ENCODE assay signal across 14 cellular contexts in the genomic region with DNA sequence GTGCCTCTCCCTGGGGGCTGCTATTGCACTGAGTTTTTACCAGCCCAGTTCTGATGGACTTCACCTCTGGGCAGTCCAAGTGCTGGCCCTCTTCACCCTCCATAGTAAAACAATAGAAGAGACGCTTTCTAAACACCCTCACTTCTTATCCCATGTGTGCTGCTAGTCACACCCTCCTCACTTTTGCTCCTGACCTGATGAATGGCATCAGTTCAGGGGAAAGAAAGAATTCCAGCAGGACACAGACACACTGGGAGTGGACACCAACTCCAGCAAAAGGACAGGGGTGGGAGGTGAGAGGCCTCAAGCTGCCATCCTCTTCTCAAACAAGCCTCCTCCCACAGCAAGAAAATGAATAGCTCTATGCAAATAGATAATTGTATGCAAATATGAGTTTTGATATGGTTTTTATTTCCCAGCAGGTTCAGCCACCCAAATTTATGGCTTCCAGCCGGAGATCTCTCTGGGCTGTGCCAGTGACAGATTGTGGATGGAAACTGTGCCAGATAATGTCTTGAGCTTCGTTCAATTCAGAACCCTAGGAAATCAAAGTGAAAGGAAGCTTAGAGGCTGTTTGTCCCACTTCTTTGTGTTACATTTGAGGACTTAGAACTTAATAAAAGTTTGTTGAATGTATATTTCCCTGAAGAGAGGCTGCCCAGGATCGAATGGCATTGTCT.
DNase-seq lines count a peak whose midpoint lies in the region; ATAC-seq and TF ChIP-seq lines count a peak whose summit lies in the region.
"Had no signal": no experiment of that assay in that cellular context is flagged by ENCODE, and none has a peak within 500 bp of the region (broad histone marks: within the 10 kb centered on the region; RNA-seq: fewer than 3 reads in every experiment).

No MANE protein-coding gene starts in this region.

- H3K4me3 ChIP-seq in mesenchymal stem cell (ENCODE audit: insufficient read depth in 1 of 2, low read depth in 1 of 2, low read length in 2 of 2), result no peak overlapping the region

- no peak overlapping the region for H2BK15ac ChIP-seq in mesenchymal stem cell (ENCODE audit: low read depth, poor library complexity, severe bottlenecking)

- H3K9me3 ChIP-seq in mesenchymal stem cell (ENCODE audit: control insufficient read depth, low read length), result peaks cover 3% of the 10 kb centered on the region

- H3K27me3 Mint-ChIP-seq in osteocyte (ENCODE audit: unreplicated experiment), result no peaks in the 10 kb centered on the region
- H3K27me3 Mint-ChIP-seq: CD4-positive, alpha-beta T cell had no signal

- no peak overlapping the region for H3K27ac Mint-ChIP-seq in osteocyte (ENCODE audit: unreplicated experiment)
- H3K27ac Mint-ChIP-seq: B cell; CD4-positive, alpha-beta T cell; H9 had no signal

- H3K4me1 Mint-ChIP-seq in osteocyte (ENCODE audit: unreplicated experiment), result no peaks in the 10 kb centered on the region
- H3K4me1 Mint-ChIP-seq: B cell had no signal

- no peaks in the 10 kb centered on the region for H3K4me1 ChIP-seq in mesenchymal stem cell (ENCODE audit: control insufficient read depth, insufficient read depth, low read depth, low read length)

- no peak overlapping the region for H2AK5ac ChIP-seq in mesenchymal stem cell (ENCODE audit: low read length, severe bottlenecking)

- no peaks in the 10 kb centered on the region for H3K36me3 Mint-ChIP-seq in osteocyte (ENCODE audit: unreplicated experiment)

- ATAC-seq in HG03039 (IDR thresholded peaks at IDR 0.05; ENCODE audit: unreplicated experiment) (no peak), GM19328 (IDR thresholded peaks at IDR 0.05; ENCODE audit: unreplicated experiment) (no peak)

- H3K18ac ChIP-seq in mesenchymal stem cell (ENCODE audit: low read depth in 1 of 2, low read length in 2 of 2), result no peak overlapping the region

- 65% methylated on average over 4 of the region's 4 CpGs for WGBS in mesenchymal stem cell

- no peak overlapping the region for H3K4ac ChIP-seq in mesenchymal stem cell (ENCODE audit: low read depth in 1 of 2, low read length in 2 of 2)

- no peak overlapping the region for H4K8ac ChIP-seq in mesenchymal stem cell (ENCODE audit: low read length)

- H2AFZ ChIP-seq in mesenchymal stem cell (ENCODE audit: low read depth, low read length), result no peak overlapping the region

- TF ChIP-seq CTCF in osteocyte (IDR thresholded peaks at IDR 0.05), result no peak

- no peak overlapping the region for H2BK120ac ChIP-seq in mesenchymal stem cell (ENCODE audit: low read depth, low read length)

- no peak overlapping the region for H4K91ac ChIP-seq in mesenchymal stem cell (ENCODE audit: low read length)

- H3K79me1 ChIP-seq in mesenchymal stem cell (replicated peaks; ENCODE audit: low read length, poor library complexity, severe bottlenecking), result no peaks in the 10 kb centered on the region

- no peak overlapping the region for H3K9ac ChIP-seq in mesenchymal stem cell (ENCODE audit: low read length)

- H3K36me3 ChIP-seq in mesenchymal stem cell (ENCODE audit: control insufficient read depth in 1 of 2, insufficient read depth in 2 of 2, low read depth in 1 of 2, low read length in 2 of 2), result no peaks in the 10 kb centered on the region

- H3K4me3 Mint-ChIP-seq in osteocyte (ENCODE audit: unreplicated experiment), result no peak overlapping the region
- H3K4me3 Mint-ChIP-seq: B cell; CD4-positive, alpha-beta T cell; H9 had no signal

- no peak overlapping the region for H2BK5ac ChIP-seq in mesenchymal stem cell (ENCODE audit: low read depth, low read length, poor library complexity, severe bottlenecking)

- no peak overlapping the region for H3K14ac ChIP-seq in mesenchymal stem cell (ENCODE audit: low read length in 2 of 2)

- no peaks in the 10 kb centered on the region for H3K9me3 Mint-ChIP-seq in osteocyte (ENCODE audit: unreplicated experiment)
- H3K9me3 Mint-ChIP-seq: CD4-positive, alpha-beta T cell; H9 had no signal

- H2BK12ac ChIP-seq in mesenchymal stem cell (ENCODE audit: low read length in 2 of 2), result no peak overlapping the region

- H3K27ac ChIP-seq in mesenchymal stem cell (ENCODE audit: low read length, poor library complexity, severe bottlenecking), result no peak overlapping the region

- H3K4me2 ChIP-seq in mesenchymal stem cell (ENCODE audit: low read length, poor library complexity, severe bottlenecking), result no peak overlapping the region

- H3K23ac ChIP-seq in mesenchymal stem cell (ENCODE audit: low read length in 2 of 2), result no peak overlapping the region

- no peaks in the 10 kb centered on the region for H3K27me3 ChIP-seq in mesenchymal stem cell (ENCODE audit: control insufficient read depth in 1 of 2, insufficient read depth in 1 of 2, low read length in 2 of 2)

- DNase-seq in Ammon's horn (ENCODE audit: low spot score), result peak; percentile 42
- DNase-seq in NCI-H526 (lab: John Stamatoyannopoulos, UW), result peak; percentile 66 to 83
- peak; percentile 41 for DNase-seq in cerebellum (ENCODE audit: low spot score)
- DNase-seq in osteocyte (ENCODE audit: extremely low spot score, unreplicated experiment), result peak; percentile 27
- DNase-seq in mesenchymal stem cell, result no peak
- DNase-seq: 8988T; C1 segment of cervical spinal cord; CD4-positive, alpha-beta T cell; DMS79; GOT3; H9 had no signal
